In genomic region chr12:86170051-86170450, GRCh38 we compare ENCODE assay signal across 16 cellular contexts.
"Had no signal": no experiment of that assay in that cellular context is flagged by ENCODE, and none has a peak within 500 bp of the region (broad histone marks: within the 10 kb centered on the region; RNA-seq: fewer than 3 reads in every experiment).

No MANE protein-coding gene starts in this region.

- H3K9me3 ChIP-seq: esophagus squamous epithelium, heart left ventricle, ovary, spleen, testis had no signal

- H3K4me1 ChIP-seq: esophagus squamous epithelium, heart left ventricle, spleen, testis had no signal

- H3K27ac ChIP-seq: epithelial cell of prostate, esophagus squamous epithelium, heart left ventricle, ovary, spleen, testis had no signal

- H3K36me3 ChIP-seq: esophagus squamous epithelium, heart left ventricle, ovary, spleen had no signal

- DNase-seq: effector memory CD8-positive, alpha-beta T cell; esophagus squamous epithelium; heart left ventricle; hippocampal formation; kidney glomerular epithelial cell; naive thymus-derived CD8-positive, alpha-beta T cell; ovary; right cardiac atrium; spleen; stimulated activated CD4-positive, alpha-beta T cell treated with anti-CD3 and anti-CD28 coated beads, Interleukin-15, amount 100 ng/mL, for 24 hours; stimulated activated CD4-positive, alpha-beta T cell treated with anti-CD3 and anti-CD28 coated beads, Interleukin-1b, Interleukin-23, amount 100 ng/mL, for 48 hours; stimulated activated CD4-positive, alpha-beta T cell treated with anti-CD3 and anti-CD28 coated beads, Interleukin-4, amount 100 ng/mL, for 24 hours; testis; trophoblast cell had no signal

- H3K4me3 ChIP-seq: esophagus squamous epithelium, heart left ventricle, ovary, spleen, testis had no signal

- H3K27me3 ChIP-seq: esophagus squamous epithelium, heart left ventricle, ovary, spleen, testis had no signal

- ATAC-seq: effector memory CD8-positive, alpha-beta T cell; heart left ventricle; naive thymus-derived CD8-positive, alpha-beta T cell; right cardiac atrium; stimulated activated memory B cell treated with anti-CD40 and anti-IgM and Interleukin-4, amounts not matched to agents 10 μg/mL and 1 μg/mL and 100 μg/mL, for 72 hours had no signal
